ENCODE assay signal across 8 cellular contexts in genomic region chr12:94762259-94762942, GRCh38.
DNase-seq lines count a peak whose midpoint lies in the region; ATAC-seq, FAIRE-seq and TF ChIP-seq lines count a peak whose summit lies in the region.

No MANE protein-coding gene starts in this region.

- CTCF ChIA-PET in HepG2 (lab: Yijun Ruan, JAX; ENCODE audit: low intra/inter-chr PET ratio, low total read pairs), result no interaction called here

- FAIRE-seq in HepG2 (lab: Jason Lieb, UNC), result no peak

- TF ChIP-seq POLR2A in HepG2 (IDR thresholded peaks at IDR 0.05; ENCODE audit: insufficient read depth in 1 of 2, low read depth in 2 of 2, low read length in 2 of 2), result no peak
- TF ChIP-seq POLR2A in body of pancreas (IDR thresholded peaks at IDR 0.05), result no peak

- H3K9me3 ChIP-seq in HepG2 (ENCODE audit: low read length) (no peaks in the 10 kb centered on the region), body of pancreas (no peaks in the 10 kb centered on the region)

- H4K20me1 ChIP-seq in HepG2 (ENCODE audit: insufficient read depth, low read length), result no peaks in the 10 kb centered on the region

- in situ Hi-C loops in HepG2 (cut with HindIII; ENCODE audit: extremely low pct_ligation_motif_present, low pct_unique_long_range_greater_than_20kb), result loop anchor here (10.0 to 25.0 kb wide), 2 partner anchors 208 to 625 kb away; partner anchors contain the start of gene PLXNC1

- BruUV-seq in HepG2 (replicated peaks; lab: Mats Ljungman, UMichigan), result no TSS peak

- no peak overlapping the region for H3K27ac ChIP-seq in HepG2 (ENCODE audit: extremely low read length, insufficient read depth, low read length)
- no peak overlapping the region for H3K27ac ChIP-seq in body of pancreas

- intact Hi-C loops in HepG2 (cut with micrococcal nuclease; ENCODE audit: unreplicated experiment) (loop anchor here (5.0 kb wide), 1 partner anchor 215 kb away; no protein-coding TSS in a partner anchor), body of pancreas (cut with DNase I) (loop anchor here (10.0 kb wide), 1 partner anchor 208 kb away; no protein-coding TSS in a partner anchor)

- H3K4me3 ChIP-seq in HepG2 (replicated peaks in 1 of 3; ENCODE audit: insufficient read depth in 1 of 3, low read depth in 2 of 3, low read length in 3 of 3), result no peak overlapping the region
- no peak overlapping the region for H3K4me3 ChIP-seq in body of pancreas

- POLR2A ChIA-PET in HepG2 (lab: Yijun Ruan, JAX), result no interaction called here

- no peak overlapping the region for H3K9ac ChIP-seq in HepG2 (ENCODE audit: insufficient read depth, low read depth, low read length)

- H3K4me1 ChIP-seq in HepG2 (ENCODE audit: insufficient read depth, low read length) (no peaks in the 10 kb centered on the region), body of pancreas (no peaks in the 10 kb centered on the region)

- whole genome bisulfite sequencing in HepG2 (ENCODE audit: low lambda C conversion rate), result 12% methylated on average over 4 of the region's 4 CpGs
- 45 to 48% methylated on average over 4 of the region's 4 CpGs for WGBS in body of pancreas, 2 donors

- no peak for TF ChIP-seq EP300 in HepG2 (IDR thresholded peaks at IDR 0.05; ENCODE audit: low read depth in 2 of 2, low read length in 2 of 2)
- no peak for TF ChIP-seq EP300 in HepG2 (CRISPR knock-in tag; IDR thresholded peaks at IDR 0.05; ENCODE audit: borderline replicate concordance)

- no peak for DNase-seq in HepG2 (ENCODE audit: low spot score)
- no peak for DNase-seq in activated gamma-delta T cell (lab: John Stamatoyannopoulos, UW)
- no peak for DNase-seq in body of pancreas
- DNase-seq in LoVo (ENCODE audit: low spot score), result no peak
- DNase-seq in NCI-H748 treated with DMSO at 0.1 percent for 48 hours (lab: John Stamatoyannopoulos, UW), result no peak

- no peak overlapping the region for H2AFZ ChIP-seq in HepG2 (ENCODE audit: low read length)

- no peak for TF ChIP-seq RAD21 in HepG2 (CRISPR knock-in tag; IDR thresholded peaks at IDR 0.05)

- ATAC-seq in GM18519 (IDR thresholded peaks at IDR 0.05; ENCODE audit: low FRiP score, unreplicated experiment) (peak; percentile 90), GM21576 (IDR thresholded peaks at IDR 0.05; ENCODE audit: unreplicated experiment) (peak; percentile 82), HG03558 (IDR thresholded peaks at IDR 0.05; ENCODE audit: extremely low read depth, unreplicated experiment) (peak; percentile 73), HepG2 (no peak), body of pancreas (no peak)

- no peak for TF ChIP-seq CTCF in HepG2 (CRISPR knock-in tag; IDR thresholded peaks at IDR 0.05)
- TF ChIP-seq CTCF in body of pancreas (IDR thresholded peaks at IDR 0.05), result no peak

- H3K4me2 ChIP-seq in HepG2 (ENCODE audit: low read depth, low read length), result no peak overlapping the region

- H3K27me3 ChIP-seq in HepG2 (ENCODE audit: control insufficient read depth in 1 of 2, insufficient read depth in 2 of 2, low read length in 2 of 2), result peaks cover 0 to 4% of the 10 kb centered on the region in 2 experiments; a peak in 1 of 5 replicates
- no peaks in the 10 kb centered on the region for H3K27me3 ChIP-seq in body of pancreas

- H3K79me2 ChIP-seq in HepG2 (ENCODE audit: insufficient read depth, low read length), result no peaks in the 10 kb centered on the region

- no peaks in the 10 kb centered on the region for H3K36me3 ChIP-seq in HepG2 (replicated peaks in 1 of 2; ENCODE audit: control insufficient read depth in 1 of 2, insufficient read depth in 2 of 2, low read length in 2 of 2)
- no peaks in the 10 kb centered on the region for H3K36me3 ChIP-seq in body of pancreas (replicated peaks in 1 of 2; ENCODE audit: insufficient read depth in 1 of 2, low read depth in 2 of 2)

TF ChIP-seq in HepG2, 621 proteins besides CTCF, POLR2A, EP300 and RAD21:
- TF ChIP-seq MIXL1 (CRISPR knock-in tag; IDR thresholded peaks at IDR 0.05), result no peak
- TF ChIP-seq HOXA9 (CRISPR knock-in tag; IDR thresholded peaks at IDR 0.05; ENCODE audit: borderline replicate concordance), result no peak
- no peak for TF ChIP-seq DR1 (CRISPR knock-in tag; IDR thresholded peaks at IDR 0.05)
- TF ChIP-seq, protein P1, sequence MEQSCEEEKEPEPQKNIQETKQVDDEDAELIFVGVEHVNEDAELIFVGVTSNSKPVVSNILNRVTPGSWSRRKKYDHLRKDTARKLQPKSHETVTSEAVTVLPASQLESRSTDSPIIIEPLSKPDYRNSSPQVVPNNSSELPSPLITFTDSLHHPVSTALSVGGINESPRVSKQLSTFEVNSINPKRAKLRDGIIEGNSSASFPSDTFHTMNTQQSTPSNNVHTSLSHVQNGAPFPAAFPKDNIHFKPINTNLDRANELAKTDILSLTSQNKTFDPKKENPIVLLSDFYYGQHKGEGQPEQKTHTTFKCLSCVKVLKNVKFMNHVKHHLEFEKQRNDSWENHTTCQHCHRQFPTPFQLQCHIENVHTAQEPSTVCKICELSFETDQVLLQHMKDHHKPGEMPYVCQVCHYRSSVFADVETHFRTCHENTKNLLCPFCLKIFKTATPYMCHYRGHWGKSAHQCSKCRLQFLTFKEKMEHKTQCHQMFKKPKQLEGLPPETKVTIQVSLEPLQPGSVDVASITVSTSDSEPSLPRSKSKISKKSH (CRISPR knock-in tag; IDR thresholded peaks at IDR 0.05; ENCODE audit: borderline replicate concordance), result no peak
- TF ChIP-seq CEBPB (IDR thresholded peaks at IDR 0.05; ENCODE audit: borderline replicate concordance, low read depth, low read length), result peak; percentile 4; the same call in 1 of the 2 replicates
- TF ChIP-seq NRL (CRISPR knock-in tag; IDR thresholded peaks at IDR 0.05; ENCODE audit: borderline replicate concordance), result no peak
- no peak for TF ChIP-seq FOXK2 (IDR thresholded peaks at IDR 0.05)
- TF ChIP-seq, protein P2, sequence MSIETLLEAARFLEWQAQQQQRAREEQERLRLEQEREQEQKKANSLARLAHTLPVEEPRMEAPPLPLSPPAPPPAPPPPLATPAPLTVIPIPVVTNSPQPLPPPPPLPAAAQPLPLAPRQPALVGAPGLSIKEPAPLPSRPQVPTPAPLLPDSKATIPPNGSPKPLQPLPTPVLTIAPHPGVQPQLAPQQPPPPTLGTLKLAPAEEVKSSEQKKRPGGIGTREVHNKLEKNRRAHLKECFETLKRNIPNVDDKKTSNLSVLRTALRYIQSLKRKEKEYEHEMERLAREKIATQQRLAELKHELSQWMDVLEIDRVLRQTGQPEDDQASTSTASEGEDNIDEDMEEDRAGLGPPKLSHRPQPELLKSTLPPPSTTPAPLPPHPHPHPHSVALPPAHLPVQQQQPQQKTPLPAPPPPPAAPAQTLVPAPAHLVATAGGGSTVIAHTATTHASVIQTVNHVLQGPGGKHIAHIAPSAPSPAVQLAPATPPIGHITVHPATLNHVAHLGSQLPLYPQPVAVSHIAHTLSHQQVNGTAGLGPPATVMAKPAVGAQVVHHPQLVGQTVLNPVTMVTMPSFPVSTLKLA (IDR thresholded peaks at IDR 0.05), result no peak
- TF ChIP-seq ZNF737 (CRISPR knock-in tag; IDR thresholded peaks at IDR 0.05; ENCODE audit: borderline replicate concordance), result no peak

Comparison
In these comparisons a context has a peak if more than half of its experiments do, and no peak if none do; other contexts are left out.
1. ATAC-seq: peak in GM18519 (single experiment), GM21576 (single experiment) and HG03558 (single experiment); none in HepG2 (single experiment) and body of pancreas (single experiment).